8 cellular contexts compared by ENCODE assay signal in genomic region chr2:96320326-96321229, GRCh38. TPM values are rescaled to one million over a fixed set of nuclear protein-coding genes. Genes with fewer than 3 reads are reported as not detected.
DNase-seq lines count a peak whose midpoint lies in the region; ATAC-seq and TF ChIP-seq lines count a peak whose summit lies in the region.

No MANE protein-coding gene starts in this region.

- WGBS in hepatocyte (ENCODE audit: low lambda C conversion rate, missing lambda C conversion rate): 38% methylated on average over 12 of the region's 12 CpGs

- no peaks in the 10 kb centered on the region for H3K9me3 Mint-ChIP-seq in stimulated activated naive CD8-positive, alpha-beta T cell treated with anti-CD3 and anti-CD28 coated beads, Interleukin-15, amount 100 ng/mL, for 72 hours

- H3K4me1 ChIP-seq in cardiac muscle cell (ENCODE audit: low read depth): no peaks in the 10 kb centered on the region
- peaks cover 7% of the 10 kb centered on the region for H3K4me1 ChIP-seq in hepatocyte (ENCODE audit: insufficient read depth)

- peaks cover 14% of the 10 kb centered on the region for H3F3A ChIP-seq in SU-DHL-6 (ENCODE audit: insufficient read depth)

- no peak for TF ChIP-seq CTCF in cardiac muscle cell (IDR thresholded peaks at IDR 0.05; ENCODE audit: low read depth, low read length)
- no peak for TF ChIP-seq CTCF in SU-DHL-6 (IDR thresholded peaks at IDR 0.05; ENCODE audit: insufficient read depth, low read length, poor library complexity, severe bottlenecking)
- TF ChIP-seq CTCF in hepatocyte (IDR thresholded peaks at IDR 0.05; ENCODE audit: poor library complexity): no peak

- H3K4me1 Mint-ChIP-seq in stimulated activated naive CD8-positive, alpha-beta T cell treated with anti-CD3 and anti-CD28 coated beads, Interleukin-15, amount 100 ng/mL, for 72 hours: peaks cover 71% of the 10 kb centered on the region

- H4K20me1 ChIP-seq in SU-DHL-6 (ENCODE audit: low read depth, low read length) (no peaks in the 10 kb centered on the region), hepatocyte (ENCODE audit: insufficient read depth, poor library complexity, severe bottlenecking) (no peaks in the 10 kb centered on the region)

- H3K79me2 ChIP-seq in SU-DHL-6 (ENCODE audit: insufficient read depth, low read length) (peaks cover 34% of the 10 kb centered on the region), hepatocyte (no peaks in the 10 kb centered on the region)

- peak overlapping the region; percentile 80 for H3K9ac ChIP-seq in SU-DHL-6 (ENCODE audit: low read length)

- H3K27ac ChIP-seq in cardiac muscle cell: no peak overlapping the region
- H3K27ac ChIP-seq in SU-DHL-6 (ENCODE audit: low read depth, low read length): peak overlapping the region; percentile 84
- no peak overlapping the region for H3K27ac ChIP-seq in hepatocyte

- H3K9me2 ChIP-seq in SU-DHL-6 (replicated peaks; ENCODE audit: insufficient read depth, low read length) (no peaks in the 10 kb centered on the region), hepatocyte (replicated peaks; ENCODE audit: insufficient read depth) (no peaks in the 10 kb centered on the region)

- H3K36me3 ChIP-seq in cardiac muscle cell: no peaks in the 10 kb centered on the region
- no peaks in the 10 kb centered on the region for H3K36me3 ChIP-seq in SU-DHL-6 (ENCODE audit: low read length)
- no peaks in the 10 kb centered on the region for H3K36me3 ChIP-seq in hepatocyte (replicated peaks; ENCODE audit: insufficient read depth, low read depth)

- H2AFZ ChIP-seq in SU-DHL-6 (ENCODE audit: low read depth, low read length, severe bottlenecking): peak overlapping the region; percentile 35
- H2AFZ ChIP-seq in hepatocyte: peak overlapping the region; percentile 65

- H3K27me3 ChIP-seq in cardiac muscle cell (peaks cover 96% of the 10 kb centered on the region), SU-DHL-6 (ENCODE audit: low read length) (no peaks in the 10 kb centered on the region), hepatocyte (peaks cover 65% of the 10 kb centered on the region)

- no peak for ATAC-seq in stimulated activated naive CD8-positive, alpha-beta T cell treated with anti-CD3 and anti-CD28 coated beads, Interleukin-15, amount 100 ng/mL, for 72 hours
- ATAC-seq in GM19035 (IDR thresholded peaks at IDR 0.05; ENCODE audit: unreplicated experiment): no peak

- H3K9me3 ChIP-seq in cardiac muscle cell (ENCODE audit: low read depth) (no peaks in the 10 kb centered on the region), SU-DHL-6 (ENCODE audit: insufficient read depth, low read length) (no peaks in the 10 kb centered on the region), hepatocyte (ENCODE audit: low read depth) (no peaks in the 10 kb centered on the region)

- peak overlapping the region; percentile 75 for H3K4me2 ChIP-seq in SU-DHL-6 (ENCODE audit: low read depth, low read length, poor library complexity, severe bottlenecking)
- peak overlapping the region; percentile 100 for H3K4me2 ChIP-seq in hepatocyte

- H3K27me3 Mint-ChIP-seq in stimulated activated naive CD8-positive, alpha-beta T cell treated with anti-CD3 and anti-CD28 coated beads, Interleukin-15, amount 100 ng/mL, for 72 hours: no peaks in the 10 kb centered on the region

- DNase-seq in cardiac muscle cell (ENCODE audit: low read depth in 1 of 2, low spot score in 1 of 2) (no peak), cardiac septum (ENCODE audit: low spot score) (no peak), hepatocyte (ENCODE audit: low spot score) (no peak), ecto neural progenitor cell (ENCODE audit: low spot score) (no peak), head of caudate nucleus (no peak)
- no peak for DNase-seq in stimulated activated naive CD8-positive, alpha-beta T cell treated with anti-CD3 and anti-CD28 coated beads, Interleukin-15, amount 100 ng/mL, for 72 hours

- H3K4me3 ChIP-seq in cardiac muscle cell (peak overlapping the region; percentile 40), SU-DHL-6 (ENCODE audit: insufficient read depth, low read length, poor library complexity, severe bottlenecking) (peak overlapping the region; percentile 66), hepatocyte (peak overlapping the region; percentile 71)

- H3K27ac Mint-ChIP-seq in stimulated activated naive CD8-positive, alpha-beta T cell treated with anti-CD3 and anti-CD28 coated beads, Interleukin-15, amount 100 ng/mL, for 72 hours: peak overlapping the region in 1 of 2 donors; percentile 92

- peak overlapping the region; percentile 77 to 93 for H3K4me3 Mint-ChIP-seq in stimulated activated naive CD8-positive, alpha-beta T cell treated with anti-CD3 and anti-CD28 coated beads, Interleukin-15, amount 100 ng/mL, for 72 hours

- intact Hi-C loops in cardiac septum (cut with DNase I): no loop called here
- intact Hi-C loops in head of caudate nucleus (cut with DNase I): no loop called here

RNA-seq across cellular contexts. Expression of gene ITPRIPL1, which starts 4.5 kb away (rescaled TPM):
- total RNA-seq in cardiac muscle cell (1.1 and 1.3 TPM in 2 replicates), cardiac septum (0.83 TPM), hepatocyte (2.0 TPM in 2 replicates)
- polyA plus RNA-seq in cardiac muscle cell (1.3 and 1.5 TPM in 2 replicates), hepatocyte (0.83 and 1.9 TPM in 2 replicates)

RNA-seq across cellular contexts. Expression of gene NCAPH, which starts 15.0 kb away (rescaled TPM):
- total RNA-seq in cardiac muscle cell (9.3 and 21.3 TPM in 2 replicates), cardiac septum (0.32 TPM), hepatocyte (5.0 and 6.6 TPM in 2 replicates)
- polyA plus RNA-seq in cardiac muscle cell (6.3 and 18.1 TPM in 2 replicates), hepatocyte (3.5 and 7.0 TPM in 2 replicates)

RNA-seq across cellular contexts. Expression of gene SNRNP200, which starts 15.2 kb away (rescaled TPM):
- total RNA-seq in cardiac muscle cell (58.6 and 85.3 TPM in 2 replicates), cardiac septum (62.2 TPM), hepatocyte (56.3 and 60.9 TPM in 2 replicates)
- polyA plus RNA-seq in cardiac muscle cell (96.4 and 97.1 TPM in 2 replicates), hepatocyte (59.8 and 64.1 TPM in 2 replicates)

RNA-seq across cellular contexts. Expression of gene CIAO1, which starts 54.6 kb away (rescaled TPM):
- total RNA-seq in cardiac muscle cell: 97.3 and 117 TPM in 2 replicates
- polyA plus RNA-seq in cardiac muscle cell: 88.6 and 92.4 TPM in 2 replicates
- 56.1 TPM for total RNA-seq in cardiac septum
- total RNA-seq in hepatocyte: 90.1 and 96.4 TPM in 2 replicates
- polyA plus RNA-seq in hepatocyte: 66.9 and 71.2 TPM in 2 replicates

RNA-seq across cellular contexts. Expression of gene TMEM127, which starts 54.8 kb away (rescaled TPM):
- total RNA-seq in cardiac muscle cell (55.8 and 59.1 TPM in 2 replicates), cardiac septum (92.7 TPM), hepatocyte (32.5 and 33.6 TPM in 2 replicates)
- polyA plus RNA-seq in cardiac muscle cell (71.0 and 84.2 TPM in 2 replicates), hepatocyte (44.4 and 44.5 TPM in 2 replicates)
